ENCODE assay signal across 9 cellular contexts in genomic region chr10:97584060-97584797, GRCh38. TPM values are rescaled to one million over a fixed set of nuclear protein-coding genes. Genes with fewer than 3 reads are reported as not detected.
DNase-seq lines count a peak whose midpoint lies in the region; ATAC-seq and TF ChIP-seq lines count a peak whose summit lies in the region.
"Had no signal": no experiment of that assay in that cellular context is flagged by ENCODE, and none has a peak within 500 bp of the region (broad histone marks: within the 10 kb centered on the region; RNA-seq: fewer than 3 reads in every experiment).

TSS of gene HOGA1 (plus strand) at chr10:97584389. CDS start at chr10:97584704, 315 bp downstream.

- H3K9me3 Mint-ChIP-seq in natural killer cell treated with Interleukin-12 subunit alpha and Interleukin-12 subunit beta and Interleukin-15 and Interleukin-18, amount 100 ng/mL, for 72 hours: no peaks in the 10 kb centered on the region
- H3K9me3 Mint-ChIP-seq in natural killer cell: no peaks in the 10 kb centered on the region

- no peak for TF ChIP-seq POLR2A in GM18505 (IDR thresholded peaks at IDR 0.05; ENCODE audit: borderline replicate concordance, extremely low read depth, insufficient read depth, insufficient read length)

- no peak within 1 kb of the TSS for H3K4me3 ChIP-seq in fibroblast of the aortic adventitia (ENCODE audit: low read depth, low read length)
- H3K4me3 ChIP-seq: BLaER1 treated with 17β-estradiol and CSF1 and Interleukin-3, amounts not matched to agents 10 nM and 100 nM had no signal

- CTCF ChIA-PET in RWPE1 (lab: Yijun Ruan, JAX) (interaction anchor here (0.6 to 1.5 kb wide), 5 partner anchors 12 to 1523 kb away, joined by 3 to 5 read pairs (median 3); partner anchors contain the start of gene ANKRD2), GM10248 (lab: Yijun Ruan, JAX) (interaction anchor here (0.8 to 7.5 kb wide), 4 partner anchors 8 to 33 kb away, joined by 3 to 55 read pairs (median 3); partner anchors contain the start of gene ANKRD2)

- H3K27me3 Mint-ChIP-seq in natural killer cell treated with Interleukin-12 subunit alpha and Interleukin-12 subunit beta and Interleukin-15 and Interleukin-18, amount 100 ng/mL, for 72 hours: peaks cover 0 to 2% of the 10 kb centered on the region in 2 donors
- H3K27me3 Mint-ChIP-seq in natural killer cell (ENCODE audit: low read depth in 2 of 2): peaks cover 0 to 8% of the 10 kb centered on the region in 2 donors

- POLR2A ChIA-PET in RWPE1 (lab: Yijun Ruan, JAX; ENCODE audit: low non-redundant PET) (interaction anchor here (0.6 to 0.9 kb wide), 3 partner anchors 14 to 87 kb away, joined by 3 read pairs; no protein-coding TSS in a partner anchor), GM10248 (lab: Yijun Ruan, JAX) (no interaction called here)

- H3K4me1 Mint-ChIP-seq in natural killer cell treated with Interleukin-12 subunit alpha and Interleukin-12 subunit beta and Interleukin-15 and Interleukin-18, amount 100 ng/mL, for 72 hours (ENCODE audit: low read depth in 2 of 2): peaks cover 0 to 2% of the 10 kb centered on the region in 2 donors
- H3K4me1 Mint-ChIP-seq in natural killer cell: peaks cover 0 to 7% of the 10 kb centered on the region in 2 donors

- TF ChIP-seq CTCF in natural killer cell (IDR thresholded peaks at IDR 0.05) (no peak), RWPE1 (conservative IDR thresholded peaks at IDR 0.05; ENCODE audit: low read depth) (no peak), fibroblast of the aortic adventitia (IDR thresholded peaks at IDR 0.05; ENCODE audit: insufficient read depth, low read length) (no peak), omental fat pad (IDR thresholded peaks at IDR 0.05) (no peak), GM10248 (IDR thresholded peaks at IDR 0.05; ENCODE audit: control extremely low read depth, extremely low read depth, low read depth, missing control alignments) (no peak)

- intact Hi-C loops in natural killer cell (cut with micrococcal nuclease): no loop called here

- H3K27ac Mint-ChIP-seq in natural killer cell treated with Interleukin-12 subunit alpha and Interleukin-12 subunit beta and Interleukin-15 and Interleukin-18, amount 100 ng/mL, for 72 hours: no peak within 1 kb of the TSS
- peak within 1 kb of the TSS in 1 of 2 donors; percentile 27 for H3K27ac Mint-ChIP-seq in natural killer cell

- ATAC-seq in natural killer cell treated with Interleukin-12 subunit alpha and Interleukin-12 subunit beta and Interleukin-15 and Interleukin-18, amount 100 ng/mL, for 72 hours: no peak
- ATAC-seq in natural killer cell (no peak), omental fat pad (ENCODE audit: low FRiP score) (peak; percentile 92), GM18505 (IDR thresholded peaks at IDR 0.05; ENCODE audit: unreplicated experiment) (no peak), HG03442 (IDR thresholded peaks at IDR 0.05; ENCODE audit: unreplicated experiment) (no peak)

- no peaks in the 10 kb centered on the region for H3K36me3 Mint-ChIP-seq in natural killer cell treated with Interleukin-12 subunit alpha and Interleukin-12 subunit beta and Interleukin-15 and Interleukin-18, amount 100 ng/mL, for 72 hours
- no peaks in the 10 kb centered on the region for H3K36me3 Mint-ChIP-seq in natural killer cell

- peak within 1 kb of the TSS; percentile 75 for H3K27ac ChIP-seq in RWPE1
- H3K27ac ChIP-seq: BLaER1 treated with 17β-estradiol and CSF1 and Interleukin-3, amounts not matched to agents 10 nM and 100 nM had no signal

- peak; percentile 41 for DNase-seq in natural killer cell treated with Interleukin-12 subunit alpha and Interleukin-12 subunit beta and Interleukin-15 and Interleukin-18, amount 100 ng/mL, for 72 hours (ENCODE audit: low spot score)
- DNase-seq in natural killer cell (no peak), RWPE1 (ENCODE audit: low spot score) (peak; percentile 95), fibroblast of the aortic adventitia (ENCODE audit: low read depth) (peak; percentile 77), omental fat pad (ENCODE audit: low spot score) (no peak), GM10248 (ENCODE audit: extremely low spot score) (no peak)

- no peak within 1 kb of the TSS for H3K4me3 Mint-ChIP-seq in natural killer cell treated with Interleukin-12 subunit alpha and Interleukin-12 subunit beta and Interleukin-15 and Interleukin-18, amount 100 ng/mL, for 72 hours
- H3K4me3 Mint-ChIP-seq in natural killer cell: no peak within 1 kb of the TSS

RNA-seq across cellular contexts. Expression of gene HOGA1, which starts in this region (rescaled TPM):
- total RNA-seq in natural killer cell treated with Interleukin-12 subunit alpha and Interleukin-12 subunit beta and Interleukin-15 and Interleukin-18, amount 100 ng/mL, for 72 hours: not detected
- total RNA-seq in natural killer cell: not detected
- total RNA-seq in fibroblast of the aortic adventitia (ENCODE audit: low replicate concordance): 0.08 and 0.72 TPM in 2 replicates
- total RNA-seq in omental fat pad: 10 to 100 TPM in 1 of 4 donors, 1 to 10 TPM in 3; 3.3 to 11.7 (median 7.6) TPM

Comparison
In these comparisons a context has a peak if more than half of its experiments do, and no peak if none do; other contexts are left out.
1. Peak in DNase-seq in natural killer cell treated with Interleukin-12 subunit alpha and Interleukin-12 subunit beta and Interleukin-15 and Interleukin-18, amount 100 ng/mL, for 72 hours; RNA of the gene not detected or under 1 TPM.
2. Peak in DNase-seq in fibroblast of the aortic adventitia; RNA of the gene not detected or under 1 TPM.